Comparison of ENCODE assay signal across 8 cellular contexts in the genomic region with DNA sequence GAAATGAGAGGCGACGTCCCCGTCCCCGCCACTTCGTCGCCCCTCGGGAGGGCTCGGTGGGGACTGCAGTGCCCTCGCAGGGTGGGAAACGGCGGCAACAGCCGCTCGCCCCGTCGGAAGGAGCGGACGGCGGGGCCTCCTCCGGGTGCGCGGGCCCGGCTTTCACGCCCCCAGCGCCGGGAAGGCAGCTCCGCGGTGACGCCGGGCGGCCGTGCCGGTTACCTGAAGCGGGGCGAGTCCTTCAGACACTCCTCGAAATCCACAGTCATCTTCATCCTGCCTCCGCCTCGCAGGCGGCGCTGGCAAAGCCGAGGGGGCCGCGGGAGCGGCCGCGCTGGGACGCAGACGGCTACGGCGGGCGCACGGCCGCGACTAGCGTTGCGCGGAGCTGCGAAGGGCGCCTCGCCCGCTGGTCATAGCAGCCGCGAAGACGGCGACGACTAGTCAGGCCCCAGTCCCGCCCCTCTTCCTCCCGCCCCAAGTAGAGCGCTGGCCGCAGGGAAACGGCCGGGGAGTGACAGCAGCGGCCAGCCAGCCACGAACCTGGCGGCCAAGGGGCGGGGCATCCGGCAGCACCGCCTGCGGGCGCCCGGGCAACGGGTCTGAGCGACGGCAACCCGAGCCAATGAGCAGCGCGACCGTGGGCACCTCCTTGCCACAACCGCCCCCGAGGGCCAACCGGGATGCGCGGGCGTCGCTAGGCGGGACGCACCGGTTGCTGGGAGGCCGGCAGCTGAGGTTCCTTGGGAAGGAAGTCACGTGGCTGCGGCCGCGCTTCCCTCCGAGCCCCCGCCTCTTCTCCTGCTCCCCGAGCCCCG. TPM values are rescaled to one million over a fixed set of nuclear protein-coding genes. Genes with fewer than 3 reads are reported as not detected.
DNase-seq lines count a peak whose midpoint lies in the region; TF ChIP-seq lines count a peak whose summit lies in the region.

A gene with protein sequence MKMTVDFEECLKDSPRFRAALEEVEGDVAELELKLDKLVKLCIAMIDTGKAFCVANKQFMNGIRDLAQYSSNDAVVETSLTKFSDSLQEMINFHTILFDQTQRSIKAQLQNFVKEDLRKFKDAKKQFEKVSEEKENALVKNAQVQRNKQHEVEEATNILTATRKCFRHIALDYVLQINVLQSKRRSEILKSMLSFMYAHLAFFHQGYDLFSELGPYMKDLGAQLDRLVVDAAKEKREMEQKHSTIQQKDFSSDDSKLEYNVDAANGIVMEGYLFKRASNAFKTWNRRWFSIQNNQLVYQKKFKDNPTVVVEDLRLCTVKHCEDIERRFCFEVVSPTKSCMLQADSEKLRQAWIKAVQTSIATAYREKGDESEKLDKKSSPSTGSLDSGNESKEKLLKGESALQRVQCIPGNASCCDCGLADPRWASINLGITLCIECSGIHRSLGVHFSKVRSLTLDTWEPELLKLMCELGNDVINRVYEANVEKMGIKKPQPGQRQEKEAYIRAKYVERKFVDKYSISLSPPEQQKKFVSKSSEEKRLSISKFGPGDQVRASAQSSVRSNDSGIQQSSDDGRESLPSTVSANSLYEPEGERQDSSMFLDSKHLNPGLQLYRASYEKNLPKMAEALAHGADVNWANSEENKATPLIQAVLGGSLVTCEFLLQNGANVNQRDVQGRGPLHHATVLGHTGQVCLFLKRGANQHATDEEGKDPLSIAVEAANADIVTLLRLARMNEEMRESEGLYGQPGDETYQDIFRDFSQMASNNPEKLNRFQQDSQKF (minus strand): TSS at position 448 of the 818 bp plus-strand sequence. CDS start 173 bp downstream, at position 275.

- POLR2A ChIA-PET in HEK293T (lab: Yijun Ruan, JAX) = interaction anchor here (0.9 to 1.6 kb wide), 4 partner anchors 12 to 173 kb away, joined by 3 to 5 read pairs (median 3); no protein-coding TSS in a partner anchor

- peaks cover 4% of the 10 kb centered on the region for H3K79me1 ChIP-seq in neuronal stem cell (ENCODE audit: low read depth, low read length)

- peak within 1 kb of the TSS; percentile 91 for H3K27ac ChIP-seq in neuronal stem cell (replicated peaks; ENCODE audit: low read length)

- peaks cover 5 to 13% of the 10 kb centered on the region in 2 donors for H3K4me1 ChIP-seq in neuronal stem cell (ENCODE audit: control insufficient read depth in 2 of 2, insufficient read depth in 1 of 2, low read depth in 1 of 2, low read length in 2 of 2)

- H2BK120ac ChIP-seq in neuronal stem cell (ENCODE audit: low read depth, low read length) = peak within 1 kb of the TSS; percentile 31

- in situ Hi-C loops in SK-MEL-5 (cut with HindIII; ENCODE audit: low pct_unique_long_range_greater_than_20kb, low sequenced_read_pairs) = loop anchor here (25.0 kb wide), 1 partner anchor 130 kb away; no protein-coding TSS in a partner anchor

- no peak within 1 kb of the TSS for H4K91ac ChIP-seq in neuronal stem cell (ENCODE audit: low read depth, low read length, poor library complexity)

- no CpG with 5 or more reads among the region's 106 CpGs for WGBS in neuronal stem cell (ENCODE audit: extremely low coverage in 2 of 2, insufficient read length in 2 of 2, insufficient replicate concordance in 1 of 2), 2 donors

- peak within 1 kb of the TSS; percentile 99 for H3K23ac ChIP-seq in neuronal stem cell (ENCODE audit: low read depth, low read length, poor library complexity)

- no peak within 1 kb of the TSS for H4K8ac ChIP-seq in neuronal stem cell (ENCODE audit: low read depth, low read length)

- H3K4ac ChIP-seq in neuronal stem cell (ENCODE audit: low read length) = peak within 1 kb of the TSS; percentile 66

- no peak for TF ChIP-seq CTCF in subcutaneous adipose tissue (IDR thresholded peaks at IDR 0.05; ENCODE audit: low read depth)

- CTCF ChIA-PET in HEK293T (lab: Yijun Ruan, JAX) = interaction anchor here (0.6 kb wide), 1 partner anchor 232 kb away, joined by 3 read pairs; no protein-coding TSS in a partner anchor

- peak within 1 kb of the TSS; percentile 94 for H3K18ac ChIP-seq in neuronal stem cell (ENCODE audit: low read length)

- H3K4me2 ChIP-seq in neuronal stem cell (ENCODE audit: insufficient read depth, low read length, poor library complexity, severe bottlenecking) = peak within 1 kb of the TSS; percentile 85

- H2AFZ ChIP-seq in neuronal stem cell (ENCODE audit: low read length) = peak within 1 kb of the TSS; percentile 98

- H3K4me3 ChIP-seq in neuronal stem cell (ENCODE audit: low read length in 2 of 2) = peak within 1 kb of the TSS; percentile 80 to 88

- peak; percentile 98 for DNase-seq in GF-D8 (lab: John Stamatoyannopoulos, UW)
- DNase-seq in HEK293T (ENCODE audit: extremely low spot score) = peak; percentile 97
- DNase-seq in MV-4-11 (lab: John Stamatoyannopoulos, UW) = peak; percentile 99
- peak; percentile 98 for DNase-seq in SK-MEL-5 (ENCODE audit: low read depth, low spot score)
- DNase-seq in activated naive CD4-positive, alpha-beta T cell treated with Interleukin-2 at 50 U/mL for 16 hours = peak; percentile 99
- peak; percentile 98 for DNase-seq in foreskin melanocyte
- DNase-seq in neuronal stem cell (ENCODE audit: low spot score) = peak; percentile 99

- peak within 1 kb of the TSS; percentile 92 for H2AK5ac ChIP-seq in neuronal stem cell (ENCODE audit: low read depth, low read length)

- no peaks in the 10 kb centered on the region for H3K36me3 ChIP-seq in neuronal stem cell (replicated peaks in 1 of 2; ENCODE audit: control insufficient read depth in 2 of 2, insufficient read depth in 2 of 2, low read length in 2 of 2)

- H3K9me3 ChIP-seq in neuronal stem cell (replicated peaks in 1 of 2; ENCODE audit: control insufficient read depth in 2 of 2, insufficient read depth in 1 of 2, low read depth in 1 of 2, low read length in 2 of 2) = no peaks in the 10 kb centered on the region

- peak within 1 kb of the TSS; percentile 81 for H3K9ac ChIP-seq in neuronal stem cell (ENCODE audit: low read depth, low read length, poor library complexity)

- peak within 1 kb of the TSS; percentile 96 for H2BK5ac ChIP-seq in neuronal stem cell (ENCODE audit: low read length)

- H3K14ac ChIP-seq in neuronal stem cell (ENCODE audit: low read length) = peak within 1 kb of the TSS; percentile 71

- H2BK12ac ChIP-seq in neuronal stem cell (ENCODE audit: low read length) = no peak within 1 kb of the TSS

- H3K27me3 ChIP-seq in neuronal stem cell (ENCODE audit: control insufficient read depth in 3 of 3, insufficient read depth in 3 of 3, low read depth in 1 of 3, low read length in 3 of 3) = no peaks in the 10 kb centered on the region

- no peak within 1 kb of the TSS for H2BK15ac ChIP-seq in neuronal stem cell (ENCODE audit: low read length)

TF ChIP-seq in HEK293T, 16 proteins besides CTCF, POLR2A, EP300 and RAD21:
- no peak for TF ChIP-seq ZNF384 (IDR thresholded peaks at IDR 0.05)
- no peak for TF ChIP-seq HDGF (IDR thresholded peaks at IDR 0.05; ENCODE audit: borderline replicate concordance)
- TF ChIP-seq SP1 (IDR thresholded peaks at IDR 0.05) = peak; percentile 42
- TF ChIP-seq, protein P1, sequence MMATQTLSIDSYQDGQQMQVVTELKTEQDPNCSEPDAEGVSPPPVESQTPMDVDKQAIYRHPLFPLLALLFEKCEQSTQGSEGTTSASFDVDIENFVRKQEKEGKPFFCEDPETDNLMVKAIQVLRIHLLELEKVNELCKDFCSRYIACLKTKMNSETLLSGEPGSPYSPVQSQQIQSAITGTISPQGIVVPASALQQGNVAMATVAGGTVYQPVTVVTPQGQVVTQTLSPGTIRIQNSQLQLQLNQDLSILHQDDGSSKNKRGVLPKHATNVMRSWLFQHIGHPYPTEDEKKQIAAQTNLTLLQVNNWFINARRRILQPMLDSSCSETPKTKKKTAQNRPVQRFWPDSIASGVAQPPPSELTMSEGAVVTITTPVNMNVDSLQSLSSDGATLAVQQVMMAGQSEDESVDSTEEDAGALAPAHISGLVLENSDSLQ (IDR thresholded peaks at IDR 0.05) = peak; percentile 100

RNA-seq across cellular contexts. Expression of the gene that starts here (rescaled TPM):
- 71.4 and 84.7 TPM in 2 replicates for total RNA-seq in SK-MEL-5 (2014; rRNA removed; shearing (Covaris generic))
- polyA plus RNA-seq in SK-MEL-5 (2015; cell fraction: cytosol; rRNA removed) = 33.9 and 49.5 TPM in 2 replicates
- 39.1 and 44.4 TPM in 2 replicates for polyA plus RNA-seq in SK-MEL-5 (2015; cell fraction: nucleus; rRNA removed)
- polyA plus RNA-seq in neuronal stem cell (2013, experiment 1 of 2) = 20.2 TPM
- polyA plus RNA-seq in neuronal stem cell (2013, experiment 2 of 2) = 21.8 TPM
- total RNA-seq in subcutaneous adipose tissue = 10 to 100 TPM; 63.1 to 79.6 (median 68.2) TPM

Comparison
In these comparisons a context has a peak if more than half of its experiments do, and no peak if none do; other contexts are left out.
1. Peak in every context shown above with its lines: DNase-seq, H3K4me3 ChIP-seq and H3K27ac ChIP-seq.